ENCODE assay signal across 32 cellular contexts in genomic region chr7:39186671-39187070, GRCh38.
"Had no signal": no experiment of that assay in that cellular context is flagged by ENCODE, and none has a peak within 500 bp of the region (broad histone marks: within the 10 kb centered on the region; RNA-seq: fewer than 3 reads in every experiment).

No MANE protein-coding gene starts in this region.

- DNase-seq: activated CD4-positive, alpha-beta memory T cell treated with anti-CD3 and anti-CD28 coated beads for 36 hours; activated CD4-positive, alpha-beta T cell treated with anti-CD3 and anti-CD28 coated beads for 36 hours; activated CD4-positive, alpha-beta T cell treated with anti-CD3 and anti-CD28 coated beads, Interleukin-2, amount 10 ng/mL, durations not matched to agents 24 days and 14 days; activated CD4-positive, CD25-positive, alpha-beta regulatory T cell; activated CD4-positive, CD25-positive, alpha-beta regulatory T cell treated with anti-CD3 and anti-CD28 coated beads, Interleukin-2, amount 50 U/mL, for 72 hours; activated CD8-positive, alpha-beta memory T cell treated with anti-CD3 and anti-CD28 coated beads, Interleukin-2, amount 10 ng/mL, durations not matched to agents 7 days and 5 days; activated CD8-positive, alpha-beta memory T cell treated with anti-CD3 and anti-CD28 coated beads, Interleukin-2, amount 50 U/mL, for 4 hours; activated CD8-positive, alpha-beta T cell treated with anti-CD3 and anti-CD28 coated beads, Interleukin-2, amount 10 ng/mL, durations not matched to agents 7 days and 5 days; activated effector memory CD4-positive, alpha-beta T cell treated with anti-CD3 and anti-CD28 coated beads, Interleukin-2, amount 50 U/mL, for 16 hours; activated naive CD4-positive, alpha-beta T cell treated with anti-CD3 and anti-CD28 coated beads for 36 hours; activated naive CD8-positive, alpha-beta T cell treated with anti-CD3 and anti-CD28 coated beads for 36 hours; activated naive CD8-positive, alpha-beta T cell treated with anti-CD3 and anti-CD28 coated beads, Interleukin-2, amount 50 U/mL, for 24 hours; activated T-cell treated with anti-CD3 and anti-CD28 coated beads, Interleukin-2, amount 50 U/mL, for 1 hour; activated T-cell treated with anti-CD3 and anti-CD28 coated beads, Interleukin-2, amount 50 U/mL, for 48 hours; adrenal gland; aorta; body of pancreas; cerebellar nuclear complex; colonic mucosa; effector CD8-positive, alpha-beta T cell; esophagus squamous epithelium; foreskin melanocyte; head of caudate nucleus; T-cell; T1000 had no signal

- H3K27ac Mint-ChIP-seq: activated CD4-positive, alpha-beta memory T cell treated with anti-CD3 and anti-CD28 coated beads for 36 hours; activated CD4-positive, alpha-beta T cell treated with anti-CD3 and anti-CD28 coated beads for 36 hours; activated CD4-positive, alpha-beta T cell treated with anti-CD3 and anti-CD28 coated beads, Interleukin-2, amount 10 ng/mL, durations not matched to agents 24 days and 14 days; activated CD8-positive, alpha-beta memory T cell treated with anti-CD3 and anti-CD28 coated beads, Interleukin-2, amount 10 ng/mL, durations not matched to agents 7 days and 5 days; activated CD8-positive, alpha-beta T cell treated with anti-CD3 and anti-CD28 coated beads, Interleukin-2, amount 10 ng/mL, durations not matched to agents 7 days and 5 days; activated naive CD4-positive, alpha-beta T cell treated with anti-CD3 and anti-CD28 coated beads for 36 hours; activated naive CD4-positive, alpha-beta T cell treated with anti-CD3 and anti-CD28 coated beads, Interleukin-2, amount 50 U/mL, for 24 hours; activated naive CD8-positive, alpha-beta T cell treated with anti-CD3 and anti-CD28 coated beads for 36 hours; activated naive CD8-positive, alpha-beta T cell treated with anti-CD3 and anti-CD28 coated beads, Interleukin-2, amount 50 U/mL, for 24 hours; activated T-helper 1 cell treated with anti-CD3 and anti-CD28 coated beads, Interleukin-12 subunit alpha, Interleukin-12 subunit beta, Interleukin-2, Interleukin-4 antibody, amounts not matched to agents 30 ng/mL and 10 ng/mL and 1 ng/mL, durations not matched to agents 14 hours and 24 hours and 36 hours; activated T-helper 2 cell treated with anti-CD3 and anti-CD28 coated beads, Interferon-gamma antibody, Interleukin-2, Interleukin-4, amounts not matched to agents 10 μg/mL and 5 μg/mL and 100 μg/mL, durations not matched to agents 14 hours and 24 hours and 36 hours; T-cell; T-helper 1 cell treated with Interleukin-12 subunit alpha and Interleukin-12 subunit beta and Interleukin-4 antibody, amounts not matched to agents 30 μg/mL and 1 μg/mL, for 36 hours; T-helper 2 cell treated with Interferon-gamma antibody and Interleukin-4, amounts not matched to agents 5 μg/mL and 100 μg/mL, for 36 hours had no signal

- H3K27me3 ChIP-seq: adrenal gland, body of pancreas, colonic mucosa, esophagus squamous epithelium, gastroesophageal sphincter had no signal

- H3K4me3 ChIP-seq: adrenal gland, body of pancreas, colonic mucosa, esophagus squamous epithelium, gastroesophageal sphincter had no signal

- ATAC-seq: activated CD4-positive, alpha-beta T cell treated with anti-CD3 and anti-CD28 coated beads for 36 hours; activated CD8-positive, alpha-beta memory T cell treated with anti-CD3 and anti-CD28 coated beads, Interleukin-2, amount 10 ng/mL, durations not matched to agents 7 days and 5 days; activated CD8-positive, alpha-beta T cell treated with anti-CD3 and anti-CD28 coated beads, Interleukin-2, amount 10 ng/mL, durations not matched to agents 7 days and 5 days; activated naive CD8-positive, alpha-beta T cell treated with anti-CD3 and anti-CD28 coated beads, Interleukin-2, amount 50 U/mL, for 24 hours; body of pancreas; gastroesophageal sphincter; T-cell had no signal

- H3K36me3 ChIP-seq: adrenal gland, colonic mucosa, esophagus squamous epithelium, gastroesophageal sphincter had no signal

- H3K9me3 ChIP-seq: adrenal gland, body of pancreas, colonic mucosa, esophagus squamous epithelium, gastroesophageal sphincter had no signal

- H3K27me3 Mint-ChIP-seq: activated CD4-positive, alpha-beta T cell treated with anti-CD3 and anti-CD28 coated beads for 36 hours; activated CD4-positive, alpha-beta T cell treated with anti-CD3 and anti-CD28 coated beads, Interleukin-2, amount 10 ng/mL, durations not matched to agents 24 days and 14 days; activated CD8-positive, alpha-beta memory T cell treated with anti-CD3 and anti-CD28 coated beads, Interleukin-2, amount 10 ng/mL, durations not matched to agents 7 days and 5 days; activated naive CD8-positive, alpha-beta T cell treated with anti-CD3 and anti-CD28 coated beads for 36 hours; activated naive CD8-positive, alpha-beta T cell treated with anti-CD3 and anti-CD28 coated beads, Interleukin-2, amount 50 U/mL, for 24 hours had no signal

- H3K4me3 Mint-ChIP-seq: activated CD4-positive, alpha-beta memory T cell treated with anti-CD3 and anti-CD28 coated beads for 36 hours; activated CD4-positive, alpha-beta T cell treated with anti-CD3 and anti-CD28 coated beads for 36 hours; activated CD4-positive, alpha-beta T cell treated with anti-CD3 and anti-CD28 coated beads, Interleukin-2, amount 10 ng/mL, durations not matched to agents 24 days and 14 days; activated CD8-positive, alpha-beta memory T cell treated with anti-CD3 and anti-CD28 coated beads, Interleukin-2, amount 10 ng/mL, durations not matched to agents 7 days and 5 days; activated CD8-positive, alpha-beta T cell treated with anti-CD3 and anti-CD28 coated beads, Interleukin-2, amount 10 ng/mL, durations not matched to agents 7 days and 5 days; activated naive CD4-positive, alpha-beta T cell treated with anti-CD3 and anti-CD28 coated beads for 36 hours; activated naive CD4-positive, alpha-beta T cell treated with anti-CD3 and anti-CD28 coated beads, Interleukin-2, amount 50 U/mL, for 24 hours; activated naive CD8-positive, alpha-beta T cell treated with anti-CD3 and anti-CD28 coated beads for 36 hours; activated naive CD8-positive, alpha-beta T cell treated with anti-CD3 and anti-CD28 coated beads, Interleukin-2, amount 50 U/mL, for 24 hours; activated T-helper 1 cell treated with anti-CD3 and anti-CD28 coated beads, Interleukin-12 subunit alpha, Interleukin-12 subunit beta, Interleukin-2, Interleukin-4 antibody, amounts not matched to agents 30 ng/mL and 10 ng/mL and 1 ng/mL, durations not matched to agents 14 hours and 24 hours and 36 hours; T-cell; T-helper 1 cell treated with Interleukin-12 subunit alpha and Interleukin-12 subunit beta and Interleukin-4 antibody, amounts not matched to agents 30 μg/mL and 1 μg/mL, for 36 hours; T-helper 2 cell treated with Interferon-gamma antibody and Interleukin-4, amounts not matched to agents 5 μg/mL and 100 μg/mL, for 36 hours had no signal

- H3K36me3 Mint-ChIP-seq: activated CD4-positive, alpha-beta memory T cell treated with anti-CD3 and anti-CD28 coated beads for 36 hours; activated CD8-positive, alpha-beta memory T cell treated with anti-CD3 and anti-CD28 coated beads, Interleukin-2, amount 10 ng/mL, durations not matched to agents 7 days and 5 days; activated naive CD4-positive, alpha-beta T cell treated with anti-CD3 and anti-CD28 coated beads, Interleukin-2, amount 50 U/mL, for 24 hours; activated naive CD8-positive, alpha-beta T cell treated with anti-CD3 and anti-CD28 coated beads for 36 hours; T-cell had no signal

- H3K27ac ChIP-seq: adrenal gland, body of pancreas, colonic mucosa, epithelial cell of prostate, esophagus squamous epithelium, gastroesophageal sphincter had no signal

- H3K4me1 ChIP-seq: adrenal gland, body of pancreas, colonic mucosa, esophagus squamous epithelium, gastroesophageal sphincter had no signal

- H3K9me3 Mint-ChIP-seq: activated CD4-positive, alpha-beta memory T cell treated with anti-CD3 and anti-CD28 coated beads for 36 hours; activated CD4-positive, alpha-beta T cell treated with anti-CD3 and anti-CD28 coated beads, Interleukin-2, amount 10 ng/mL, durations not matched to agents 24 days and 14 days; activated naive CD4-positive, alpha-beta T cell treated with anti-CD3 and anti-CD28 coated beads for 36 hours; activated naive CD4-positive, alpha-beta T cell treated with anti-CD3 and anti-CD28 coated beads, Interleukin-2, amount 50 U/mL, for 24 hours; activated naive CD8-positive, alpha-beta T cell treated with anti-CD3 and anti-CD28 coated beads for 36 hours; activated naive CD8-positive, alpha-beta T cell treated with anti-CD3 and anti-CD28 coated beads, Interleukin-2, amount 50 U/mL, for 24 hours; activated T-helper 1 cell treated with anti-CD3 and anti-CD28 coated beads, Interleukin-12 subunit alpha, Interleukin-12 subunit beta, Interleukin-2, Interleukin-4 antibody, amounts not matched to agents 30 ng/mL and 10 ng/mL and 1 ng/mL, durations not matched to agents 14 hours and 24 hours and 36 hours; activated T-helper 2 cell treated with anti-CD3 and anti-CD28 coated beads, Interferon-gamma antibody, Interleukin-2, Interleukin-4, amounts not matched to agents 10 μg/mL and 5 μg/mL and 100 μg/mL, durations not matched to agents 14 hours and 24 hours and 36 hours; T-cell; T-helper 1 cell treated with Interleukin-12 subunit alpha and Interleukin-12 subunit beta and Interleukin-4 antibody, amounts not matched to agents 30 μg/mL and 1 μg/mL, for 36 hours; T-helper 2 cell treated with Interferon-gamma antibody and Interleukin-4, amounts not matched to agents 5 μg/mL and 100 μg/mL, for 36 hours had no signal

- H3K4me1 Mint-ChIP-seq: activated CD4-positive, alpha-beta T cell treated with anti-CD3 and anti-CD28 coated beads for 36 hours; activated CD4-positive, alpha-beta T cell treated with anti-CD3 and anti-CD28 coated beads, Interleukin-2, amount 10 ng/mL, durations not matched to agents 24 days and 14 days; activated CD8-positive, alpha-beta memory T cell treated with anti-CD3 and anti-CD28 coated beads, Interleukin-2, amount 10 ng/mL, durations not matched to agents 7 days and 5 days; activated naive CD4-positive, alpha-beta T cell treated with anti-CD3 and anti-CD28 coated beads, Interleukin-2, amount 50 U/mL, for 24 hours; activated naive CD8-positive, alpha-beta T cell treated with anti-CD3 and anti-CD28 coated beads for 36 hours; activated naive CD8-positive, alpha-beta T cell treated with anti-CD3 and anti-CD28 coated beads, Interleukin-2, amount 50 U/mL, for 24 hours; T-cell had no signal
